ENCODE assay signal across 1 cellular context in genomic region chr2:106127282-106127771, GRCh38.
A peak's percentile ranks its signal among the peaks of the same experiment; 100 is the strongest.
TF ChIP-seq lines count a peak whose summit lies in the region.

No MANE protein-coding gene starts in this region.

TF ChIP-seq in HepG2, 621 proteins besides CTCF, POLR2A, EP300 and RAD21 (continued from another document and continues in another):
- TF ChIP-seq SMYD3 (CRISPR knock-in tag; IDR thresholded peaks at IDR 0.05) (no peak), PAF1 (CRISPR knock-in tag; IDR thresholded peaks at IDR 0.05) (no peak), ZNF383 (CRISPR knock-in tag; IDR thresholded peaks at IDR 0.05; ENCODE audit: borderline replicate concordance) (no peak), SSRP1 (CRISPR knock-in tag; IDR thresholded peaks at IDR 0.05) (peak; percentile 39; the same call in 1 of the 2 replicates), ZNF672 (CRISPR knock-in tag; IDR thresholded peaks at IDR 0.05) (no peak), MLXIP (CRISPR knock-in tag; IDR thresholded peaks at IDR 0.05; ENCODE audit: borderline replicate concordance) (no peak), ZNF414 (CRISPR knock-in tag; IDR thresholded peaks at IDR 0.05) (no peak), ZNF720 (CRISPR knock-in tag; IDR thresholded peaks at IDR 0.05) (no peak), ZNF740 (CRISPR knock-in tag; IDR thresholded peaks at IDR 0.05) (no peak), SAP130 (CRISPR knock-in tag; IDR thresholded peaks at IDR 0.05; ENCODE audit: low read depth) (peak; percentile 69), RFXAP (CRISPR knock-in tag; IDR thresholded peaks at IDR 0.05; ENCODE audit: borderline replicate concordance) (no peak), ZNF562 (CRISPR knock-in tag; IDR thresholded peaks at IDR 0.05; ENCODE audit: borderline replicate concordance) (no peak), KAT7 (CRISPR knock-in tag; IDR thresholded peaks at IDR 0.05; ENCODE audit: borderline replicate concordance) (no peak), CBX1 (IDR thresholded peaks at IDR 0.05; ENCODE audit: low read depth) (no peak), FOXA3 (CRISPR knock-in tag; IDR thresholded peaks at IDR 0.05) (0 out of 2 replicates have a peak, but pooled peaks have one; percentile 3), ZNF362 (CRISPR knock-in tag; IDR thresholded peaks at IDR 0.05; ENCODE audit: borderline replicate concordance) (no peak), ZBTB44 (CRISPR knock-in tag; IDR thresholded peaks at IDR 0.05) (no peak), ZNF761 (CRISPR knock-in tag; conservative IDR thresholded peaks at IDR 0.05) (peak; percentile 52), HMGXB4 (CRISPR knock-in tag; IDR thresholded peaks at IDR 0.05; ENCODE audit: borderline replicate concordance in 1 of 2, low read depth in 1 of 2) (0 out of 4 replicates have a peak, but pooled peaks of 1 of the 2 experiments have one; percentile 21), KLF15 (CRISPR knock-in tag; IDR thresholded peaks at IDR 0.05; ENCODE audit: borderline replicate concordance) (no peak), RORA (CRISPR knock-in tag; IDR thresholded peaks at IDR 0.05) (no peak), NR2F1 (CRISPR knock-in tag; IDR thresholded peaks at IDR 0.05) (peak in 1 of 2 experiments; percentile 51; a peak in 1 of 4 replicates), SP5 (CRISPR knock-in tag; IDR thresholded peaks at IDR 0.05; ENCODE audit: borderline replicate concordance, low read depth) (no peak), NR2F6 (IDR thresholded peaks at IDR 0.05) (peak; percentile 9; the same call in 1 of the 2 replicates), NR2F6 (CRISPR knock-in tag; IDR thresholded peaks at IDR 0.05) (no peak), ZNF616 (CRISPR knock-in tag; IDR thresholded peaks at IDR 0.05; ENCODE audit: low read depth) (no peak), ZZZ3 (CRISPR knock-in tag; IDR thresholded peaks at IDR 0.05; ENCODE audit: borderline replicate concordance) (no peak), ZNF180 (CRISPR knock-in tag; IDR thresholded peaks at IDR 0.05; ENCODE audit: borderline replicate concordance, low read depth) (no peak), ZFP37 (CRISPR knock-in tag; IDR thresholded peaks at IDR 0.05; ENCODE audit: borderline replicate concordance) (no peak), ELF4 (CRISPR knock-in tag; IDR thresholded peaks at IDR 0.05; ENCODE audit: borderline replicate concordance) (no peak), CHCHD3 (CRISPR knock-in tag; IDR thresholded peaks at IDR 0.05) (no peak), PHB2 (IDR thresholded peaks at IDR 0.05; ENCODE audit: partially characterized antibody) (no peak), BRD4 (CRISPR knock-in tag; IDR thresholded peaks at IDR 0.05) (no peak), ZNF224 (CRISPR knock-in tag; IDR thresholded peaks at IDR 0.05) (no peak), ZSCAN12 (CRISPR knock-in tag; IDR thresholded peaks at IDR 0.05) (no peak), ZNF547 (CRISPR knock-in tag; IDR thresholded peaks at IDR 0.05) (0 out of 2 replicates have a peak, but pooled peaks have one; percentile 10), MLX (CRISPR knock-in tag; IDR thresholded peaks at IDR 0.05) (no peak), FOXK1 (CRISPR knock-in tag; IDR thresholded peaks at IDR 0.05; ENCODE audit: borderline replicate concordance, low read depth) (no peak), ZBTB7A (CRISPR knock-in tag; IDR thresholded peaks at IDR 0.05) (no peak), HOXA3 (CRISPR knock-in tag; IDR thresholded peaks at IDR 0.05) (0 out of 2 replicates have a peak, but pooled peaks have one; percentile 20), ATF1 (CRISPR knock-in tag; IDR thresholded peaks at IDR 0.05) (peak; percentile 60; the same call in 1 of the 2 replicates), SIX1 (CRISPR knock-in tag; IDR thresholded peaks at IDR 0.05; ENCODE audit: borderline replicate concordance) (no peak)
- TF ChIP-seq, protein P1, sequence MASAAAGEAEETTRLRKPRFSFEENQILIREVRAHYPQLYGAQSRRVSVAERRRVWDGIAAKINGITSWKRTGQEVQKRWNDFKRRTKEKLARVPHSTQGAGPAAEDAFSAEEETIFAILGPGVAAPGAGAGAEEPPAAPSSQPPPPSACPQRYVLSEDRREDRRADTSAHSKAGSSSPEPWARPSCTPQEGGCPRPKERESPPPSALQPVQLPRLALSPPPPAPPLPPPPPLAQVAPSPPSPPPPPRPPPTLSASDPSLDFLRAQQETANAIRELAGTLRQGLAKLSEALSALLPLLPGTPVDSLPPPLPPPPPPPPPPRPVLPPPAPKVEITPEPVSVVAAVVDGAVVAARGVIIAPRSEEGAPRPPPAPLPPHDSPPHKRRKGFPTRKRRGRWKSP (CRISPR knock-in tag; IDR thresholded peaks at IDR 0.05), result peak; percentile 41; the same call in 1 of the 2 replicates
- TF ChIP-seq, protein P2, sequence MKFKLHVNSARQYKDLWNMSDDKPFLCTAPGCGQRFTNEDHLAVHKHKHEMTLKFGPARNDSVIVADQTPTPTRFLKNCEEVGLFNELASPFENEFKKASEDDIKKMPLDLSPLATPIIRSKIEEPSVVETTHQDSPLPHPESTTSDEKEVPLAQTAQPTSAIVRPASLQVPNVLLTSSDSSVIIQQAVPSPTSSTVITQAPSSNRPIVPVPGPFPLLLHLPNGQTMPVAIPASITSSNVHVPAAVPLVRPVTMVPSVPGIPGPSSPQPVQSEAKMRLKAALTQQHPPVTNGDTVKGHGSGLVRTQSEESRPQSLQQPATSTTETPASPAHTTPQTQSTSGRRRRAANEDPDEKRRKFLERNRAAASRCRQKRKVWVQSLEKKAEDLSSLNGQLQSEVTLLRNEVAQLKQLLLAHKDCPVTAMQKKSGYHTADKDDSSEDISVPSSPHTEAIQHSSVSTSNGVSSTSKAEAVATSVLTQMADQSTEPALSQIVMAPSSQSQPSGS (CRISPR knock-in tag; IDR thresholded peaks at IDR 0.05), result no peak
- TF ChIP-seq, protein P3, sequence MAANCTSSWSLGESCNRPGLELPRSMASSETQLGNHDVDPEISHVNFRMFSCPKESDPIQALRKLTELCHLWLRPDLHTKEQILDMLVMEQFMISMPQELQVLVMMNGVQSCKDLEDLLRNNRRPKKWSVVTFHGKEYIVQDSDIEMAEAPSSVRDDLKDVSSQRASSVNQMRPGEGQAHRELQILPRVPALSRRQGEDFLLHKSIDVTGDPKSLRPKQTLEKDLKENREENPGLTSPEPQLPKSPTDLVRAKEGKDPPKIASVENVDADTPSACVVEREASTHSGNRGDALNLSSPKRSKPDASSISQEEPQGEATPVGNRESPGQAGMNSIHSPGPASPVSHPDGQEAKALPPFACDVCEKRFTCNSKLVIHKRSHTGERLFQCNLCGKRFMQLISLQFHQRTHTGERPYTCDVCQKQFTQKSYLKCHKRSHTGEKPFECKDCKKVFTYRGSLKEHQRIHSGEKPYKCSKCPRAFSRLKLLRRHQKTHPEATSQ (CRISPR knock-in tag; IDR thresholded peaks at IDR 0.05; ENCODE audit: borderline replicate concordance), result no peak
- TF ChIP-seq, protein P4, sequence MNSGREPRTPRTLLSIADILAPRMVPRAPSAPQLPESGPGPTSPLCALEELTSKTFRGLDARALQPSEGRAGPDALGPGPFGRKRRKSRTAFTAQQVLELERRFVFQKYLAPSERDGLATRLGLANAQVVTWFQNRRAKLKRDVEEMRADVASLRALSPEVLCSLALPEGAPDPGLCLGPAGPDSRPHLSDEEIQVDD (CRISPR knock-in tag; IDR thresholded peaks at IDR 0.05; ENCODE audit: borderline replicate concordance), result no peak
- TF ChIP-seq, protein P5, sequence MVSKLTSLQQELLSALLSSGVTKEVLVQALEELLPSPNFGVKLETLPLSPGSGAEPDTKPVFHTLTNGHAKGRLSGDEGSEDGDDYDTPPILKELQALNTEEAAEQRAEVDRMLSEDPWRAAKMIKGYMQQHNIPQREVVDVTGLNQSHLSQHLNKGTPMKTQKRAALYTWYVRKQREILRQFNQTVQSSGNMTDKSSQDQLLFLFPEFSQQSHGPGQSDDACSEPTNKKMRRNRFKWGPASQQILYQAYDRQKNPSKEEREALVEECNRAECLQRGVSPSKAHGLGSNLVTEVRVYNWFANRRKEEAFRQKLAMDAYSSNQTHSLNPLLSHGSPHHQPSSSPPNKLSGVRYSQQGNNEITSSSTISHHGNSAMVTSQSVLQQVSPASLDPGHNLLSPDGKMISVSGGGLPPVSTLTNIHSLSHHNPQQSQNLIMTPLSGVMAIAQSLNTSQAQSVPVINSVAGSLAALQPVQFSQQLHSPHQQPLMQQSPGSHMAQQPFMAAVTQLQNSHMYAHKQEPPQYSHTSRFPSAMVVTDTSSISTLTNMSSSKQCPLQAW (CRISPR knock-in tag; IDR thresholded peaks at IDR 0.05), result no peak
